ENCODE assay signal across 8 cellular contexts in genomic region chr19:49085868-49086232, GRCh38. TPM values are rescaled to one million over a fixed set of nuclear protein-coding genes. Genes with fewer than 3 reads are reported as not detected.
DNase-seq lines count a peak whose midpoint lies in the region; ATAC-seq and TF ChIP-seq lines count a peak whose summit lies in the region.

No MANE protein-coding gene starts in this region.

- H3K27me3 ChIP-seq in naive thymus-derived CD4-positive, alpha-beta T cell (ENCODE audit: control insufficient read depth in 2 of 2, insufficient read depth in 2 of 2, low read length in 2 of 2) = no peaks in the 10 kb centered on the region

- H3K36me3 ChIP-seq in naive thymus-derived CD4-positive, alpha-beta T cell (ENCODE audit: control insufficient read depth in 2 of 3, insufficient read depth in 3 of 3, low read length in 3 of 3) = peaks cover 10 to 34% (median 11%) of the 10 kb centered on the region in 3 experiments

- H3K27ac ChIP-seq in coronary artery = peak overlapping the region; percentile 70 to 94
- peak overlapping the region; percentile 94 for H3K27ac ChIP-seq in naive thymus-derived CD4-positive, alpha-beta T cell (ENCODE audit: low read depth, low read length)

- peaks cover 21 to 53% (median 38%) of the 10 kb centered on the region in 7 donors for H3K4me1 Mint-ChIP-seq in naive thymus-derived CD4-positive, alpha-beta T cell

- H3K27ac Mint-ChIP-seq in naive thymus-derived CD4-positive, alpha-beta T cell = peak overlapping the region; percentile 83 to 96 (median 88)

- peak overlapping the region; percentile 71 to 97 (median 94) for H3K4me3 Mint-ChIP-seq in naive thymus-derived CD4-positive, alpha-beta T cell

- DNase-seq in AG10803 (ENCODE audit: low read depth) = no peak
- peak; percentile 50 for DNase-seq in Jurkat, Clone E6-1 (ENCODE audit: low read depth, low spot score)
- no peak for DNase-seq in coronary artery (ENCODE audit: low spot score)
- DNase-seq in naive thymus-derived CD4-positive, alpha-beta T cell = no peak
- DNase-seq in mesenteric fat pad (ENCODE audit: low spot score) = no peak

- peaks cover 0 to 7% (median 0%) of the 10 kb centered on the region in 11 donors for H3K9me3 Mint-ChIP-seq in naive thymus-derived CD4-positive, alpha-beta T cell

- no peak for TF ChIP-seq CTCF in AG10803 (conservative IDR thresholded peaks at IDR 0.05; ENCODE audit: low read length)
- no peak for TF ChIP-seq CTCF in coronary artery (IDR thresholded peaks at IDR 0.05)

- intact Hi-C loops in naive thymus-derived CD4-positive, alpha-beta T cell (cut with micrococcal nuclease) = loop anchor here (1.0 to 5.0 kb wide), 13 partner anchors 21 to 590 kb away; partner anchors contain the start of genes C19orf73 (in 2 of the 2), NUCB1 (in 2 of the 2), PPFIA3 (in 2 of the 2) and ALDH16A1 (in 1 of the 2)

- no peak for ATAC-seq in naive thymus-derived CD4-positive, alpha-beta T cell
- ATAC-seq in HG03354 (IDR thresholded peaks at IDR 0.05; ENCODE audit: poor library complexity, severe bottlenecking, unreplicated experiment) = no peak
- ATAC-seq in HG02610 (IDR thresholded peaks at IDR 0.05; ENCODE audit: unreplicated experiment) = no peak
- ATAC-seq in HG02973 (IDR thresholded peaks at IDR 0.05; ENCODE audit: unreplicated experiment) = no peak

- H3K36me3 Mint-ChIP-seq in naive thymus-derived CD4-positive, alpha-beta T cell = peaks cover 6 to 25% (median 8%) of the 10 kb centered on the region in 5 donors

- no peaks in the 10 kb centered on the region for H3K9me3 ChIP-seq in naive thymus-derived CD4-positive, alpha-beta T cell (ENCODE audit: control insufficient read depth in 2 of 3, low read length in 3 of 3)

- H3K27me3 Mint-ChIP-seq in naive thymus-derived CD4-positive, alpha-beta T cell = peaks cover 0 to 5% (median 0%) of the 10 kb centered on the region in 5 donors

- H3K4me3 ChIP-seq in AG10803 (ENCODE audit: low read length) (peak overlapping the region; percentile 93), coronary artery (peak overlapping the region; percentile 92)
- H3K4me3 ChIP-seq in Jurkat, Clone E6-1 (ENCODE audit: low read length) = peak overlapping the region; percentile 97
- H3K4me3 ChIP-seq in naive thymus-derived CD4-positive, alpha-beta T cell (ENCODE audit: low read length) = peak overlapping the region; percentile 72

- CTCF ChIA-PET in naive thymus-derived CD4-positive, alpha-beta T cell (lab: Charles Lee) = interaction anchor here (0.7 kb wide), 1 partner anchor 140 kb away, joined by 4 read pairs; no protein-coding TSS in a partner anchor

- H3K4me1 ChIP-seq in naive thymus-derived CD4-positive, alpha-beta T cell (ENCODE audit: control insufficient read depth in 2 of 2, insufficient read depth in 2 of 2, low read length in 2 of 2) = peaks cover 19% of the 10 kb centered on the region in 2 donors

- POLR2A ChIA-PET in naive thymus-derived CD4-positive, alpha-beta T cell (lab: Charles Lee) = no interaction called here

RNA-seq across cellular contexts. Expression of gene SNRNP70, which starts 0.6 kb away (rescaled TPM):
- 344 TPM for polyA plus RNA-seq in Jurkat, Clone E6-1 (2012; ENCODE audit: insufficient read depth, insufficient read length)
- 100 to 1,000 TPM; 243 to 837 (median 449) TPM for total RNA-seq in naive thymus-derived CD4-positive, alpha-beta T cell
- polyA plus RNA-seq in naive thymus-derived CD4-positive, alpha-beta T cell = 10 to 100 TPM; 48.0 to 63.1 TPM
- total RNA-seq in mesenteric fat pad = 148 TPM

RNA-seq across cellular contexts. Expression of gene KCNA7, which starts 13.4 kb away (rescaled TPM):
- not detected for polyA plus RNA-seq in Jurkat, Clone E6-1 (2012; ENCODE audit: insufficient read depth, insufficient read length)
- not detected for total RNA-seq in naive thymus-derived CD4-positive, alpha-beta T cell
- polyA plus RNA-seq in naive thymus-derived CD4-positive, alpha-beta T cell = not detected
- not detected for total RNA-seq in mesenteric fat pad

RNA-seq across cellular contexts. Expression of gene NTF4, which starts 21.2 kb away (rescaled TPM):
- 1.8 TPM for polyA plus RNA-seq in Jurkat, Clone E6-1 (2012; ENCODE audit: insufficient read depth, insufficient read length)
- total RNA-seq in naive thymus-derived CD4-positive, alpha-beta T cell = not detected
- polyA plus RNA-seq in naive thymus-derived CD4-positive, alpha-beta T cell = not detected
- not detected for total RNA-seq in mesenteric fat pad

RNA-seq across cellular contexts. Expression of gene CGB7, which starts 28.3 kb away (rescaled TPM):
- 0.37 TPM for polyA plus RNA-seq in Jurkat, Clone E6-1 (2012; ENCODE audit: insufficient read depth, insufficient read length)
- not detected for total RNA-seq in naive thymus-derived CD4-positive, alpha-beta T cell
- polyA plus RNA-seq in naive thymus-derived CD4-positive, alpha-beta T cell = not detected
- total RNA-seq in mesenteric fat pad = not detected

RNA-seq across cellular contexts. Expression of gene LIN7B, which starts 28.3 kb away (rescaled TPM):
- polyA plus RNA-seq in Jurkat, Clone E6-1 (2012; ENCODE audit: insufficient read depth, insufficient read length) = 21.7 TPM
- 10 to 100 TPM in 4 of 5 experiments, 1 to 10 TPM in 1; 3.7 to 21.7 (median 10.8) TPM for total RNA-seq in naive thymus-derived CD4-positive, alpha-beta T cell
- polyA plus RNA-seq in naive thymus-derived CD4-positive, alpha-beta T cell = 1 to 10 TPM; 4.0 to 5.7 TPM
- total RNA-seq in mesenteric fat pad = 4.2 TPM
